9 cellular contexts compared by ENCODE assay signal in the genomic region with DNA sequence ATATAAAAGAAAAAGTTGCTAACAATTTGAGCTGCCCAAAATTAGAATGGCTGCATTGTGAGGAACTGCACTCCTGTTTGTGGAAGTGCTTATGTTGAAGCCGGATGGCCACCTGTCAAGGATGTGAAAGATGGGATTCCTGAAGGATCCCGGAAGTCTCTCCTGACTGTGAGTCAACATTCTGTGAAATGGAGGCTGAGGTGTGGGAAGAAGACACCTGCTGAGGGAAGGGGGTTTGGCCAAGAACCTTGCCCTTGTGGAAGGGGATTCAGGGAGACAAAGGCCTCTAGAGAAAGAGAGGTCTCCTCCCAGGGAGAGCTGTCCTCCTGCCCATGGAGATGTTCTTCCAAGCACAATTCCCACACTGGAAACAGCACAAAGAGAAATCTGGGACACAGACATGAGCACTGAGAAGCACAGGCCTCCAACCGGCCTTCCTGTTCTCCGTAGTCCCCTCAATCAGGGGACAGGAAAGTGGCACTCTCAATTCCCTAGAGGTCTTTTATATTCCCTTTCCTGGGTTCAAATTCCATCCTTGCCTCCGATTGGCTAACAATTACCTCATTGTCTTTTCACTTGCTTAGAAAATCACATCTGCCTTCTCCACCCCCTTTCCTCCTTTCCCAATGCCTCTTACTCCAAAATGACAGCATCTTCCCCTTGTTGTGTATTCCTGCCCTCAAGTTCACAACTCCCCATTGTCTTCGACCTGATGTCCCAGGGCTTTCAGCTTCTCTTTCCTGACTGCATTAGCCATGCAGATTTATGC.
DNase-seq lines count a peak whose midpoint lies in the region; TF ChIP-seq lines count a peak whose summit lies in the region.
"Had no signal": no experiment of that assay in that cellular context is flagged by ENCODE, and none has a peak within 500 bp of the region (broad histone marks: within the 10 kb centered on the region; RNA-seq: fewer than 3 reads in every experiment).

No MANE protein-coding gene starts in this region.

- H3K4me1 ChIP-seq in Caco-2 = peaks cover 6% of the 10 kb centered on the region; the same call in 1 of the 2 replicates

- H3K4me3 Mint-ChIP-seq in activated CD4-positive, alpha-beta T cell treated with anti-CD3 and anti-CD28 coated beads, Interleukin-2, amount 10 ng/mL, durations not matched to agents 24 days and 14 days = peak overlapping the region; percentile 7
- H3K4me3 Mint-ChIP-seq in brain (peak overlapping the region in 4 of 5 experiments; percentile 21 to 49 (median 42)), Caco-2 (ENCODE audit: unreplicated experiment) (no peak overlapping the region)

- H3K36me3 Mint-ChIP-seq in activated CD4-positive, alpha-beta T cell treated with anti-CD3 and anti-CD28 coated beads, Interleukin-2, amount 10 ng/mL, durations not matched to agents 24 days and 14 days (ENCODE audit: low read depth) = peaks cover 3% of the 10 kb centered on the region
- no peaks in the 10 kb centered on the region for H3K36me3 Mint-ChIP-seq in brain
- peaks cover 4% of the 10 kb centered on the region for H3K36me3 Mint-ChIP-seq in Caco-2 (ENCODE audit: insufficient read depth, unreplicated experiment)

- CTCF ChIA-PET in Caco-2 (lab: Charles Lee) = no interaction called here

- no peaks in the 10 kb centered on the region for H3K27me3 Mint-ChIP-seq in activated CD4-positive, alpha-beta T cell treated with anti-CD3 and anti-CD28 coated beads, Interleukin-2, amount 10 ng/mL, durations not matched to agents 24 days and 14 days
- H3K27me3 Mint-ChIP-seq in brain (no peaks in the 10 kb centered on the region), Caco-2 (ENCODE audit: insufficient read depth, unreplicated experiment) (no peaks in the 10 kb centered on the region)

- BruUV-seq in Caco-2 (replicated peaks; lab: Mats Ljungman, UMichigan) = no TSS peak

- intact Hi-C loops in activated CD4-positive, alpha-beta T cell treated with anti-CD3 and anti-CD28 coated beads, Interleukin-2, amount 10 ng/mL, durations not matched to agents 24 days and 14 days (cut with micrococcal nuclease) = loop anchor here (5.0 kb wide), 4 partner anchors 253 to 323 kb away; partner anchors contain the start of gene CD58
- intact Hi-C loops in Caco-2 (cut with micrococcal nuclease; ENCODE audit: unreplicated experiment) = no loop called here

- H3K4me3 ChIP-seq in Caco-2 (ENCODE audit: low read depth, low read length) = no peak overlapping the region

- POLR2A ChIA-PET in Caco-2 (lab: Charles Lee) = no interaction called here

- no peak for TF ChIP-seq CTCF in brain (conservative IDR thresholded peaks at IDR 0.05)
- no peak for TF ChIP-seq CTCF in Caco-2 (IDR thresholded peaks at IDR 0.05; ENCODE audit: insufficient read depth in 1 of 2, low read depth in 1 of 2, low read length in 1 of 2, severe bottlenecking in 1 of 2, unreplicated experiment in 1 of 2)

- H3K27me3 ChIP-seq in Caco-2 (replicated peaks; ENCODE audit: control insufficient read depth, insufficient read depth, low read length) = no peaks in the 10 kb centered on the region

- H3K27ac Mint-ChIP-seq in activated CD4-positive, alpha-beta T cell treated with anti-CD3 and anti-CD28 coated beads, Interleukin-2, amount 10 ng/mL, durations not matched to agents 24 days and 14 days = peak overlapping the region; percentile 93
- H3K27ac Mint-ChIP-seq in brain (peak overlapping the region; percentile 81 to 96 (median 94)), Caco-2 (ENCODE audit: unreplicated experiment) (no peak overlapping the region)

- no peaks in the 10 kb centered on the region for H3K36me3 ChIP-seq in Caco-2 (ENCODE audit: control insufficient read depth, insufficient read depth, low read length)

- DNase-seq in activated CD4-positive, alpha-beta T cell treated with anti-CD3 and anti-CD28 coated beads, Interleukin-2, amount 10 ng/mL, durations not matched to agents 24 days and 14 days = no peak
- DNase-seq in activated CD4-positive, alpha-beta T cell treated with anti-CD3 and anti-CD28 coated beads for 4 hours = no peak
- DNase-seq in NCI-H226 = peak; percentile 38
- peak; percentile 30 for DNase-seq in retina
- no peak for DNase-seq in HT-29 (ENCODE audit: low spot score)
- DNase-seq in pons (ENCODE audit: low spot score) = no peak
- DNase-seq in Caco-2 = no peak
- DNase-seq: activated CD8-positive, alpha-beta memory T cell treated with anti-CD3 and anti-CD28 coated beads for 24 hours had no signal

- no peaks in the 10 kb centered on the region for H3K9me3 ChIP-seq in Caco-2

- peaks cover 49% of the 10 kb centered on the region for H3K4me1 Mint-ChIP-seq in activated CD4-positive, alpha-beta T cell treated with anti-CD3 and anti-CD28 coated beads, Interleukin-2, amount 10 ng/mL, durations not matched to agents 24 days and 14 days
- H3K4me1 Mint-ChIP-seq in brain (peaks cover 50% of the 10 kb centered on the region), Caco-2 (ENCODE audit: low read depth, unreplicated experiment) (peaks cover 16% of the 10 kb centered on the region)

- peaks cover 8% of the 10 kb centered on the region for H3K9me3 Mint-ChIP-seq in activated CD4-positive, alpha-beta T cell treated with anti-CD3 and anti-CD28 coated beads, Interleukin-2, amount 10 ng/mL, durations not matched to agents 24 days and 14 days
- peaks cover 0 to 5% (median 0%) of the 10 kb centered on the region in 5 experiments for H3K9me3 Mint-ChIP-seq in brain
- peaks cover 9% of the 10 kb centered on the region for H3K9me3 Mint-ChIP-seq in Caco-2 (ENCODE audit: unreplicated experiment)

Comparison
In these comparisons a context has a peak if more than half of its experiments do, and no peak if none do; other contexts are left out.
1. DNase-seq: peak in NCI-H226 (single experiment) and retina (single experiment); none in activated CD4-positive, alpha-beta T cell treated with anti-CD3 and anti-CD28 coated beads, Interleukin-2, amount 10 ng/mL, durations not matched to agents 24 days and 14 days (single experiment), activated CD4-positive, alpha-beta T cell treated with anti-CD3 and anti-CD28 coated beads for 4 hours (0 of 2), HT-29 (single experiment), pons (single experiment) and Caco-2 (0 of 2).